ENCODE assay signal across 10 cellular contexts in the genomic region with DNA sequence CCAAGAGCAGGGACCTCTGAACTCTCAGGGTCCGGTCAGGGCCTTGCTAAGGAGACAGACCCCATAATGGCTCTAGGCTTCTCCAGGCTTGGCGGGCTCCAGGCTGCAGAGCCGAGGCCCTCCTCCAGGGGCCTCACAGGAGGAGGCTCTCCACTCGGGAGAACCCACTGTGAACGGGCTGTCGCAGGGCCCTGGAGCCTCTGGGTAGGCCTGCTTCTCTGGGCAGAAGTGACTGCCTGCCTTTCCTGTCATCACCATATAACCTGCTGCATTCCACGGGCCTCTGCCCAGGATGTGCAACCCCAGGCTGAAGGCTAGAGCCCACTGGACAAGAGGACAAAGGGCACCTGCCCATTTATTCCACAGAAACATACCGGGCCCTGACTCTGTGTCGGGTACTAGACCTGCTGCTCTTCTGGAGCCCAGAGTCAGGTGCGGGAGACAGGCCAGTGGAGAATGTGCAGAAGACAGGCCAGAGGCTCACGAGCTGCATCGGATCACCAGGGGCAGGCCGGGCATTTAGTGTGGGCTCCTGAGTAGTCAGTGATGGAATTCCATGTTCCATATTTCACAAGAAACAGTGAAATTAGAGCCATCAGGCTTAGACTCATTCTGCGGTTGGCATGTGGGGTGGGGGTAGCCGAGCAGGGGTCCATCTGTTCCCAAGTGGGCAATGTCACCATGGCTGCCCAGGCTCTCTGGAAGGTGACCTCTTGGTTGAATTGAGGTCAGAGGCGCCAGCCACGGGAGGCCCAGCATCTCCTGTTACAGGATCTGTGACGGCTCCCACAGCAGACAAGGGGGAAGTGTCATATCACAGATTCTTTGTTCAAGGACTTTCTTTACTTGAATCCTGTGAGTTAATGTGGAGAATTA.
DNase-seq lines count a peak whose midpoint lies in the region; ATAC-seq and TF ChIP-seq lines count a peak whose summit lies in the region.
"Had no signal": no experiment of that assay in that cellular context is flagged by ENCODE, and none has a peak within 500 bp of the region (broad histone marks: within the 10 kb centered on the region; RNA-seq: fewer than 3 reads in every experiment).

No MANE protein-coding gene starts in this region.

- peaks cover 46% of the 10 kb centered on the region for H3K4me1 Mint-ChIP-seq in activated CD4-positive, alpha-beta T cell treated with anti-CD3 and anti-CD28 coated beads for 36 hours
- no peaks in the 10 kb centered on the region for H3K4me1 Mint-ChIP-seq in Calu3 (ENCODE audit: low read depth, unreplicated experiment)

- H3K4me3 Mint-ChIP-seq in activated CD4-positive, alpha-beta T cell treated with anti-CD3 and anti-CD28 coated beads for 36 hours: no peak overlapping the region
- no peak overlapping the region for H3K4me3 Mint-ChIP-seq in Calu3 (ENCODE audit: low read depth, unreplicated experiment)

- peak; percentile 27 for DNase-seq in activated CD4-positive, alpha-beta T cell treated with anti-CD3 and anti-CD28 coated beads for 36 hours
- no peak for DNase-seq in activated CD4-positive, alpha-beta T cell treated with anti-CD3 and anti-CD28 coated beads for 48 hours
- no peak for DNase-seq in WERI-Rb-1
- no peak for DNase-seq in left cardiac atrium
- DNase-seq in DMS153 treated with DMSO at 0.1 percent for 48 hours (lab: John Stamatoyannopoulos, UW; ENCODE audit: unreplicated experiment): no peak
- no peak for DNase-seq in Calu3
- DNase-seq in D341Med (ENCODE audit: low spot score): no peak

- intact Hi-C loops in activated CD4-positive, alpha-beta T cell treated with anti-CD3 and anti-CD28 coated beads for 36 hours (cut with DNase I, micrococcal nuclease): loop anchor here (5.0 kb wide), 1 partner anchor 222 kb away; a partner anchor contains a TSS
- intact Hi-C loops in left cardiac atrium (cut with DNase I): no loop called here
- intact Hi-C loops in Calu3 (cut with micrococcal nuclease; ENCODE audit: unreplicated experiment): no loop called here

- POLR2A ChIA-PET in activated CD4-positive, alpha-beta T cell treated with anti-CD3 and anti-CD28 coated beads for 36 hours (lab: Charles Lee): no interaction called here

- CTCF ChIA-PET in activated CD4-positive, alpha-beta T cell treated with anti-CD3 and anti-CD28 coated beads for 36 hours (lab: Charles Lee): interaction anchor here (0.8 kb wide), 1 partner anchor 218 kb away, joined by 3 read pairs; no protein-coding TSS in a partner anchor
- CTCF ChIA-PET in Calu3 (lab: Charles Lee): no interaction called here

- no peak overlapping the region for H3K4me3 ChIP-seq in WERI-Rb-1 (ENCODE audit: low read depth, low read length)
- H3K4me3 ChIP-seq in skin epidermis: no peak overlapping the region
- H3K4me3 ChIP-seq: hepatocyte had no signal

- H3K36me3 Mint-ChIP-seq in activated CD4-positive, alpha-beta T cell treated with anti-CD3 and anti-CD28 coated beads for 36 hours (ENCODE audit: low read depth): no peaks in the 10 kb centered on the region
- no peaks in the 10 kb centered on the region for H3K36me3 Mint-ChIP-seq in Calu3 (ENCODE audit: insufficient read depth, unreplicated experiment)
- H3K36me3 Mint-ChIP-seq: naive B cell had no signal

- peak; percentile 33; the same call in 1 of the 2 replicates for TF ChIP-seq CTCF in WERI-Rb-1 (IDR thresholded peaks at IDR 0.05; ENCODE audit: low read depth, low read length)
- no peak for TF ChIP-seq CTCF in Calu3 (IDR thresholded peaks at IDR 0.05; ENCODE audit: unreplicated experiment)

- no peaks in the 10 kb centered on the region for H3K36me3 ChIP-seq in WERI-Rb-1

- no peaks in the 10 kb centered on the region for H3K9me3 Mint-ChIP-seq in activated CD4-positive, alpha-beta T cell treated with anti-CD3 and anti-CD28 coated beads for 36 hours (ENCODE audit: low read depth)
- no peaks in the 10 kb centered on the region for H3K9me3 Mint-ChIP-seq in Calu3 (ENCODE audit: low read depth, unreplicated experiment)
- H3K9me3 Mint-ChIP-seq: naive B cell had no signal

- no peak for ATAC-seq in activated CD4-positive, alpha-beta T cell treated with anti-CD3 and anti-CD28 coated beads for 36 hours
- ATAC-seq in left cardiac atrium: peak; percentile 21 to 25

- no TSS peak for BruUV-seq in Calu3 (replicated peaks; lab: Mats Ljungman, UMichigan)

- no peaks in the 10 kb centered on the region for H3K27me3 ChIP-seq in WERI-Rb-1 (ENCODE audit: insufficient read depth, low read depth, severe bottlenecking)
- H3K27me3 ChIP-seq: hepatocyte had no signal

- H3K9me3 ChIP-seq in WERI-Rb-1 (ENCODE audit: severe bottlenecking): no peaks in the 10 kb centered on the region

- H3K27ac Mint-ChIP-seq in activated CD4-positive, alpha-beta T cell treated with anti-CD3 and anti-CD28 coated beads for 36 hours: no peak overlapping the region
- no peak overlapping the region for H3K27ac Mint-ChIP-seq in Calu3 (ENCODE audit: unreplicated experiment)

- no peak overlapping the region for H3K27ac ChIP-seq in WERI-Rb-1
- peak overlapping the region in 13 of 21 experiments; percentile 2 to 90 (median 39) for H3K27ac ChIP-seq in skin epidermis
- H3K27ac ChIP-seq: hepatocyte had no signal

- no peaks in the 10 kb centered on the region for H3K27me3 Mint-ChIP-seq in activated CD4-positive, alpha-beta T cell treated with anti-CD3 and anti-CD28 coated beads for 36 hours
- peaks cover 82% of the 10 kb centered on the region for H3K27me3 Mint-ChIP-seq in Calu3 (ENCODE audit: unreplicated experiment)

Comparison
In these comparisons a context has a peak if more than half of its experiments do, and no peak if none do; other contexts are left out.
1. intact Hi-C loops: an anchor here in activated CD4-positive, alpha-beta T cell treated with anti-CD3 and anti-CD28 coated beads for 36 hours (5.0 kb wide); none called in left cardiac atrium and Calu3.